Comparison of ENCODE assay signal across 15 cellular contexts in the genomic region with DNA sequence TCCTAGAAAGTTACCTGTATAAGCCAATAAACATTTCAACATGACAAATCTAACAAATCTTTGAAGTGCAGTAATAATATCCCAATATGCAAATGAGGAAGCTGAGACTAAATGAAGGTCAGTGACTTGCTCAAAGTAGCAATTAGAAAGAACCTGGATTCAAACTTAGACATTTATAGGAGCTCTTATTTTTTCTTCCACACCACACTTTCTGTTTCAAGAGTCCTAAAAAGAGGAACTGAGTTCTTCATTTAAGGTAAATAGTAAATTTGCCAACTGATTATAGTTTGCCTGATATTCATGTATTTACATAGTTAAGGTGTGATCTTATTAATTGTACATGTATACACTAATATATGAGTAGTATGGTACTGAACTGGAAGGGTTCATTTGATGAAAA. TPM values are rescaled to one million over a fixed set of nuclear protein-coding genes. Genes with fewer than 3 reads are reported as not detected.
A peak's percentile ranks its signal among the peaks of the same experiment; 100 is the strongest.
DNase-seq lines count a peak whose midpoint lies in the region; ATAC-seq and TF ChIP-seq lines count a peak whose summit lies in the region.
"Had no signal": no experiment of that assay in that cellular context is flagged by ENCODE, and none has a peak within 500 bp of the region (broad histone marks: within the 10 kb centered on the region; RNA-seq: fewer than 3 reads in every experiment).

No MANE protein-coding gene starts in this region.

- H3K4me3 ChIP-seq in mammary epithelial cell (replicated peaks in 1 of 3; ENCODE audit: insufficient read depth in 1 of 3, low read depth in 2 of 3, low read length in 3 of 3): no peak overlapping the region
- H3K4me3 ChIP-seq: GM23338, heart left ventricle, neural progenitor cell, vagina had no signal

- in situ Hi-C loops in mammary epithelial cell (cut with MboI; ENCODE audit: low sequenced_read_pairs in 2 of 2): no loop called here

- H3K4me1 ChIP-seq in mammary epithelial cell (ENCODE audit: insufficient read depth, low read length): no peaks in the 10 kb centered on the region
- H3K4me1 ChIP-seq: heart left ventricle, neural progenitor cell, vagina had no signal

- H4K20me1 ChIP-seq in mammary epithelial cell (ENCODE audit: insufficient read depth, low read length): no peaks in the 10 kb centered on the region

- H3K36me3 ChIP-seq in mammary epithelial cell (ENCODE audit: insufficient read depth, low read length): no peaks in the 10 kb centered on the region
- H3K36me3 ChIP-seq: neural progenitor cell had no signal

- dilution Hi-C loops in mammary epithelial cell (cut with HindIII; ENCODE audit: low sequenced_read_pairs): no loop called here

- H3K4me1 Mint-ChIP-seq in stimulated activated naive CD8-positive, alpha-beta T cell treated with anti-CD3 and anti-CD28 coated beads, Interleukin-15, Interleukin-2, amounts not matched to agents 100 ng/mL and 50 ng/mL, for 24 hours (ENCODE audit: low read depth): peaks cover 13% of the 10 kb centered on the region
- peaks cover 4% of the 10 kb centered on the region for H3K4me1 Mint-ChIP-seq in type B pancreatic cell (ENCODE audit: unreplicated experiment)
- H3K4me1 Mint-ChIP-seq: GM23338, neural progenitor cell had no signal

- no peaks in the 10 kb centered on the region for H3K79me2 ChIP-seq in mammary epithelial cell (ENCODE audit: insufficient read depth, low read length)

- no peak overlapping the region for H2AFZ ChIP-seq in mammary epithelial cell (ENCODE audit: low read depth, low read length)
- H2AFZ ChIP-seq: GM23338, neural progenitor cell had no signal

- no peak overlapping the region for H3K27ac ChIP-seq in mammary epithelial cell (ENCODE audit: insufficient read depth, low read depth, low read length)
- H3K27ac ChIP-seq: heart left ventricle, neural progenitor cell, vagina had no signal

- H3K9ac ChIP-seq in mammary epithelial cell (ENCODE audit: insufficient read depth, low read length): no peak overlapping the region
- H3K9ac ChIP-seq: neural progenitor cell had no signal

- ATAC-seq in stimulated activated naive CD8-positive, alpha-beta T cell treated with anti-CD3 and anti-CD28 coated beads, Interleukin-15, Interleukin-2, amounts not matched to agents 100 U/mL and 50 U/mL, for 24 hours: no peak
- peak; percentile 56 for ATAC-seq in HG03025 (IDR thresholded peaks at IDR 0.05; ENCODE audit: low FRiP score, unreplicated experiment)
- ATAC-seq: GM23338, heart left ventricle had no signal

- no peaks in the 10 kb centered on the region for H3K27me3 ChIP-seq in mammary epithelial cell (ENCODE audit: insufficient read depth, low read length)
- H3K27me3 ChIP-seq: heart left ventricle, neural progenitor cell, vagina had no signal

- TF ChIP-seq CTCF in type B pancreatic cell (conservative IDR thresholded peaks at IDR 0.05) (no peak), mammary epithelial cell (conservative IDR thresholded peaks at IDR 0.05 in 1 of 2, IDR thresholded peaks at IDR 0.05 in 1 of 2; ENCODE audit: extremely low read depth in 1 of 2, insufficient read depth in 1 of 2, low read depth in 1 of 2, low read length in 2 of 2) (no peak)

- BruUV-seq in mammary epithelial cell (replicated peaks; lab: Mats Ljungman, UMichigan): no TSS peak

- DNase-seq in stimulated activated naive CD8-positive, alpha-beta T cell treated with anti-CD3 and anti-CD28 coated beads, Interleukin-15, Interleukin-2, amounts not matched to agents 100 U/mL and 50 U/mL, for 24 hours: no peak
- DNase-seq in RPMI8226 (peak; percentile 62), type B pancreatic cell (ENCODE audit: extremely low spot score, unreplicated experiment) (no peak), mammary epithelial cell (no peak), HuH-7 (ENCODE audit: low spot score) (no peak), NCI-H2081 treated with DMSO at 0.1 percent for 48 hours (lab: John Stamatoyannopoulos, UW) (no peak)
- DNase-seq: activated CD4-positive, alpha-beta memory T cell treated with anti-CD3 and anti-CD28 coated beads, Interleukin-2, amount 10 ng/mL, durations not matched to agents 7 days and 5 days; activated gamma-delta T cell treated with Interleukin-2 at 50 U/mL for 16 hours; heart left ventricle; NCI-H2029 had no signal

- peak overlapping the region; percentile 7 for H3K27ac Mint-ChIP-seq in stimulated activated naive CD8-positive, alpha-beta T cell treated with anti-CD3 and anti-CD28 coated beads, Interleukin-15, Interleukin-2, amounts not matched to agents 100 ng/mL and 50 ng/mL, for 24 hours
- H3K27ac Mint-ChIP-seq in type B pancreatic cell: peak overlapping the region; percentile 87
- H3K27ac Mint-ChIP-seq: activated CD4-positive, alpha-beta memory T cell treated with anti-CD3 and anti-CD28 coated beads, Interleukin-2, amount 10 ng/mL, durations not matched to agents 7 days and 5 days; GM23338; neural progenitor cell had no signal

- no peak overlapping the region for H3K4me3 Mint-ChIP-seq in stimulated activated naive CD8-positive, alpha-beta T cell treated with anti-CD3 and anti-CD28 coated beads, Interleukin-15, Interleukin-2, amounts not matched to agents 100 ng/mL and 50 ng/mL, for 24 hours
- H3K4me3 Mint-ChIP-seq in type B pancreatic cell: peak overlapping the region; percentile 42
- H3K4me3 Mint-ChIP-seq: activated CD4-positive, alpha-beta memory T cell treated with anti-CD3 and anti-CD28 coated beads, Interleukin-2, amount 10 ng/mL, durations not matched to agents 7 days and 5 days; GM23338; neural progenitor cell had no signal

- no peaks in the 10 kb centered on the region for H3K9me3 ChIP-seq in mammary epithelial cell (replicated peaks; ENCODE audit: insufficient read depth, low read length)
- H3K9me3 ChIP-seq: vagina had no signal

- H3K4me2 ChIP-seq in mammary epithelial cell (ENCODE audit: insufficient read depth, low read depth, low read length): no peak overlapping the region
- H3K4me2 ChIP-seq: GM23338, neural progenitor cell had no signal

- H3K36me3 Mint-ChIP-seq in stimulated activated naive CD8-positive, alpha-beta T cell treated with anti-CD3 and anti-CD28 coated beads, Interleukin-15, Interleukin-2, amounts not matched to agents 100 ng/mL and 50 ng/mL, for 24 hours (ENCODE audit: low read depth): peaks cover 8% of the 10 kb centered on the region
- H3K36me3 Mint-ChIP-seq in type B pancreatic cell: peaks cover 18% of the 10 kb centered on the region

- intact Hi-C loops in mammary epithelial cell (cut with micrococcal nuclease): no loop called here

- CTCF ChIA-PET in mammary epithelial cell (lab: Charles Lee; ENCODE audit: low non-redundant PET): interaction anchor here (0.6 kb wide), 1 partner anchor 38 kb away, joined by 5 read pairs; no protein-coding TSS in a partner anchor

- no peaks in the 10 kb centered on the region for H3K9me3 Mint-ChIP-seq in stimulated activated naive CD8-positive, alpha-beta T cell treated with anti-CD3 and anti-CD28 coated beads, Interleukin-15, Interleukin-2, amounts not matched to agents 100 ng/mL and 50 ng/mL, for 24 hours
- H3K9me3 Mint-ChIP-seq in type B pancreatic cell: no peaks in the 10 kb centered on the region
- H3K9me3 Mint-ChIP-seq: activated CD4-positive, alpha-beta memory T cell treated with anti-CD3 and anti-CD28 coated beads, Interleukin-2, amount 10 ng/mL, durations not matched to agents 7 days and 5 days; GM23338 had no signal

- H3K27me3 Mint-ChIP-seq in stimulated activated naive CD8-positive, alpha-beta T cell treated with anti-CD3 and anti-CD28 coated beads, Interleukin-15, Interleukin-2, amounts not matched to agents 100 ng/mL and 50 ng/mL, for 24 hours: no peaks in the 10 kb centered on the region
- H3K27me3 Mint-ChIP-seq in type B pancreatic cell: no peaks in the 10 kb centered on the region
- H3K27me3 Mint-ChIP-seq: activated CD4-positive, alpha-beta memory T cell treated with anti-CD3 and anti-CD28 coated beads, Interleukin-2, amount 10 ng/mL, durations not matched to agents 7 days and 5 days had no signal

RNA-seq across cellular contexts. Expression of gene KLHDC10, which starts 44.0 kb away (rescaled TPM):
- total RNA-seq in type B pancreatic cell (ENCODE audit: low replicate concordance): 34.6 and 43.6 TPM in 2 replicates
- total RNA-seq in mammary epithelial cell: 10 to 100 TPM; 22.3 to 23.3 TPM
- 13.9 TPM for polyA plus RNA-seq in mammary epithelial cell
- 15.0 TPM for polyA minus RNA-seq in mammary epithelial cell
